In the genomic region with DNA sequence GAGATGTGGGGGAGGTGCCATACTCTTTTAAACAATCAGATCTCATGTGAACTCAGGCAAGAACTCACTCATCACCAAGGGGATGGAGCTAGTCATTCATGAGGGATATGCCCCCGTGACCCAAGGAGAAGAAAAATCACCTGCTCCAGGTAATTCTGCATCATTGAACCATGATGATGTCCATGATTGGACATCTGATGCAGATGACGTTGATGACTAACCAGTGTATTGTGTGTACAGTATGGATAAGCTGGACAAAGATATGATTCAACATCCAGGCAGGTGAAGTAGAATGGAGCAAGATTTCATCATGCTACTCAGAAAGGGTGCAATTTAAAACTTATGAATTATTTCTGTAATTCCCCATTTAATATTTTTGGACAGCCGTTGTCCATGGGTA, we compare ENCODE assay signal across 18 cellular contexts.
DNase-seq lines count a peak whose midpoint lies in the region; ATAC-seq and TF ChIP-seq lines count a peak whose summit lies in the region.
"Had no signal": no experiment of that assay in that cellular context is flagged by ENCODE, and none has a peak within 500 bp of the region (broad histone marks: within the 10 kb centered on the region; RNA-seq: fewer than 3 reads in every experiment).

No MANE protein-coding gene starts in this region.

- 83 to 88% methylated on average over 3 of the region's 3 CpGs for WGBS in tibial nerve, 2 donors

- no peaks in the 10 kb centered on the region for H3K27me3 ChIP-seq in kidney epithelial cell (ENCODE audit: control insufficient read depth, insufficient read depth, low read length)
- H3K27me3 ChIP-seq in tibial nerve: no peaks in the 10 kb centered on the region
- H3K27me3 ChIP-seq: SJSA1 had no signal

- no peak for TF ChIP-seq EP300 in tibial nerve (IDR thresholded peaks at IDR 0.05)

- no peaks in the 10 kb centered on the region for H3K9me3 ChIP-seq in tibial nerve
- H3K9me3 ChIP-seq: A549, SJSA1 had no signal

- peak; percentile 91 for DNase-seq in DMS53 (lab: John Stamatoyannopoulos, UW)
- DNase-seq in HPDE6-E6E7 (ENCODE audit: extremely low spot score): peak; percentile 23
- DNase-seq in brain pericyte (ENCODE audit: low read depth, low spot score): peak; percentile 10
- DNase-seq in kidney epithelial cell (ENCODE audit: low read depth): peak; percentile 1
- DNase-seq in tibial nerve (ENCODE audit: low spot score in 2 of 2): no peak
- no peak for DNase-seq in EL
- DNase-seq: DMS79 treated with DMSO at 0.1 percent for 48 hours, MM.1S, NCI-H1048, NCI-H1417 treated with DMSO at 0.1 percent for 48 hours, NCI-H187, NCI-H446 treated with DMSO at 0.1 percent for 48 hours, NCI-H526 treated with DMSO at 0.1 percent for 48 hours had no signal

- H3K4me1 ChIP-seq in tibial nerve: no peaks in the 10 kb centered on the region
- H3K4me1 ChIP-seq: A549, SJSA1 had no signal

- ATAC-seq in GM21423 (IDR thresholded peaks at IDR 0.05; ENCODE audit: unreplicated experiment): no peak
- ATAC-seq: A549, GM12878, Panc1 had no signal

- no peak for TF ChIP-seq CTCF in kidney epithelial cell (IDR thresholded peaks at IDR 0.05; ENCODE audit: insufficient read depth, low read length, poor library complexity, severe bottlenecking)
- TF ChIP-seq CTCF in tibial nerve (IDR thresholded peaks at IDR 0.05): no peak

- H3K36me3 ChIP-seq in kidney epithelial cell (ENCODE audit: control insufficient read depth, insufficient read depth, low read length): no peaks in the 10 kb centered on the region
- no peaks in the 10 kb centered on the region for H3K36me3 ChIP-seq in tibial nerve
- H3K36me3 ChIP-seq: SJSA1 had no signal

- H3K27ac ChIP-seq in tibial nerve: no peak overlapping the region
- H3K27ac ChIP-seq: A549, SJSA1 had no signal

- H3K4me3 ChIP-seq in kidney epithelial cell (ENCODE audit: low read depth, low read length) (no peak overlapping the region), tibial nerve (no peak overlapping the region)
- H3K4me3 ChIP-seq: A549, GM12878, SJSA1 had no signal

- TF ChIP-seq POLR2A in tibial nerve (IDR thresholded peaks at IDR 0.05): no peak

Comparison
In these comparisons a context has a peak if more than half of its experiments do, and no peak if none do; other contexts are left out.
1. DNase-seq: peak in DMS53 (single experiment), HPDE6-E6E7 (single experiment), brain pericyte (single experiment) and kidney epithelial cell (single experiment); none in tibial nerve (0 of 2) and EL (single experiment).